ENCODE assay signal across 8 cellular contexts in the genomic region with DNA sequence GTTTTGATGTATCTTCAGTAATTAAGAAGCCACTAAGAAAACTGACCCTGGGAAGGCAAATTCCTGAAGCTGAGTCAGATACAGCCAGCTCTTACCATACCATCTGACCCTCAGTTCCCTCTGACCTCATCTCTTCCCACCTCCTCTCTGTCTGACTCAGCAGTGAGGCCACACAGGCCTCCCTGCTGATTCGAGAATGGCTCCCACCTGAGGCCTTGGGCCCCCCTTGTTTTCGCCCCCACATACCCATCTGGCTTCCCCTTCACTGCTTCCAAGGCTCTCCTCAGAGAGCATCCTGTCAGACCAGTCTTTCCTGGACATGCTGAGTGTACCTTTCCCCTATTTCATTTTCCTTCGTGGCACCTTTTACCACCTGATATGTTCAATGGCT.
DNase-seq lines count a peak whose midpoint lies in the region; ATAC-seq and TF ChIP-seq lines count a peak whose summit lies in the region.

No MANE protein-coding gene starts in this region.

- DNase-seq in GM10266 (ENCODE audit: extremely low spot score) (peak; percentile 65), HT1080 (ENCODE audit: low read depth) (peak; percentile 96), brain microvascular endothelial cell (peak; percentile 96), lower lobe of right lung (no peak), vagina (ENCODE audit: extremely low spot score in 2 of 2) (no peak), Kasumi-1 (lab: John Stamatoyannopoulos, UW) (no peak)
- no peak for DNase-seq in stimulated activated CD4-positive, alpha-beta T cell treated with anti-CD3 and anti-CD28 coated beads, Interleukin-12 subunit alpha, Interleukin-12 subunit beta, amount 100 ng/mL, for 4 hours

- in situ Hi-C loops in brain microvascular endothelial cell (cut with HindIII; ENCODE audit: low pct_ligation_motif_present, low sequenced_read_pairs) = no loop called here

- H3K4me3 ChIP-seq in brain microvascular endothelial cell (ENCODE audit: low read depth, low read length) (no peak overlapping the region), lower lobe of right lung (no peak overlapping the region), vagina (no peak overlapping the region)

- H3K4me1 ChIP-seq in lower lobe of right lung (peaks cover 40% of the 10 kb centered on the region), vagina (peaks cover 21% of the 10 kb centered on the region)

- H3K27ac ChIP-seq in brain microvascular endothelial cell = peak overlapping the region; percentile 99
- peak overlapping the region; percentile 78 for H3K27ac ChIP-seq in lower lobe of right lung
- H3K27ac ChIP-seq in vagina = peak overlapping the region; percentile 88

- H3K27me3 ChIP-seq in brain microvascular endothelial cell (replicated peaks) (no peaks in the 10 kb centered on the region), lower lobe of right lung (ENCODE audit: low read depth) (no peaks in the 10 kb centered on the region), vagina (no peaks in the 10 kb centered on the region)

- H3K9me3 ChIP-seq in lower lobe of right lung (no peaks in the 10 kb centered on the region), vagina (no peaks in the 10 kb centered on the region)

- ATAC-seq in GM21576 (IDR thresholded peaks at IDR 0.05; ENCODE audit: unreplicated experiment) (peak; percentile 88), lower lobe of right lung (peak; percentile 85 to 91)

- TF ChIP-seq CTCF in GM10266 (IDR thresholded peaks at IDR 0.05; ENCODE audit: control insufficient read depth, insufficient read depth, low read depth, missing control alignments) = no peak
- TF ChIP-seq CTCF in brain microvascular endothelial cell (IDR thresholded peaks at IDR 0.05; ENCODE audit: low read depth, low read length, missing control alignments) = no peak
- TF ChIP-seq CTCF in lower lobe of right lung (IDR thresholded peaks at IDR 0.05) = no peak
- TF ChIP-seq CTCF in vagina (IDR thresholded peaks at IDR 0.05) = no peak

- H3K36me3 ChIP-seq in brain microvascular endothelial cell (replicated peaks) (no peaks in the 10 kb centered on the region), lower lobe of right lung (no peaks in the 10 kb centered on the region), vagina (no peaks in the 10 kb centered on the region)

- no peak for TF ChIP-seq POLR2A in vagina (IDR thresholded peaks at IDR 0.05)

- intact Hi-C loops in lower lobe of right lung (cut with DNase I) (no loop called here), vagina (cut with DNase I) (no loop called here)

Comparison
In these comparisons a context has a peak if more than half of its experiments do, and no peak if none do; other contexts are left out.
1. DNase-seq: peak in GM10266 (single experiment), HT1080 (single experiment) and brain microvascular endothelial cell (single experiment); none in lower lobe of right lung (single experiment), vagina (0 of 2), stimulated activated CD4-positive, alpha-beta T cell treated with anti-CD3 and anti-CD28 coated beads, Interleukin-12 subunit alpha, Interleukin-12 subunit beta, amount 100 ng/mL, for 4 hours (single experiment) and Kasumi-1 (0 of 2).
2. Peak in every context shown above with its lines, with median percentiles within 50 percentile points of each other: H3K27ac ChIP-seq.